8 cellular contexts compared by ENCODE assay signal in genomic region chr13:24271611-24272451, GRCh38. TPM values are rescaled to one million over a fixed set of nuclear protein-coding genes. Genes with fewer than 3 reads are reported as not detected.
DNase-seq lines count a peak whose midpoint lies in the region; ATAC-seq and TF ChIP-seq lines count a peak whose summit lies in the region.

No MANE protein-coding gene starts in this region.

- peak overlapping the region; percentile 78 for H2AFZ ChIP-seq in fibroblast of lung (ENCODE audit: low read length)

- H3K27ac ChIP-seq in HEK293 (ENCODE audit: extremely low read depth, low read depth, low read length), result peak overlapping the region; percentile 87
- H3K27ac ChIP-seq in fibroblast of lung (ENCODE audit: insufficient read depth, low read length), result peak overlapping the region; percentile 74
- H3K27ac ChIP-seq in uterus, result peak overlapping the region; percentile 85 to 87

- TF ChIP-seq CTCF in GM10266 (IDR thresholded peaks at IDR 0.05; ENCODE audit: control insufficient read depth, insufficient read depth, low read depth, missing control alignments), result no peak
- TF ChIP-seq CTCF in HEK293 (tag by site-specific recombination; IDR thresholded peaks at IDR 0.05), result no peak
- no peak for TF ChIP-seq CTCF in fibroblast of lung (conservative IDR thresholded peaks at IDR 0.05 in 1 of 2, IDR thresholded peaks at IDR 0.05 in 1 of 2; ENCODE audit: low read depth in 1 of 2, low read length in 2 of 2)
- TF ChIP-seq CTCF in nephron progenitor cell (IDR thresholded peaks at IDR 0.05), result no peak
- TF ChIP-seq CTCF in uterus (IDR thresholded peaks at IDR 0.05), result no peak

- peak overlapping the region; percentile 96 to 99 for H3K4me3 Mint-ChIP-seq in activated T-cell treated with anti-CD3 and anti-CD28 coated beads, Interleukin-2, amount 50 U/mL, for 72 hours
- no peak overlapping the region for H3K4me3 Mint-ChIP-seq in nephron progenitor cell

- H4K20me1 ChIP-seq in fibroblast of lung (ENCODE audit: control insufficient read depth, extremely low read depth, insufficient read depth, low read length), result no peaks in the 10 kb centered on the region

- H3K27me3 Mint-ChIP-seq in activated T-cell treated with anti-CD3 and anti-CD28 coated beads, Interleukin-2, amount 50 U/mL, for 72 hours (ENCODE audit: low read depth), result no peaks in the 10 kb centered on the region
- peaks cover 4% of the 10 kb centered on the region for H3K27me3 Mint-ChIP-seq in nephron progenitor cell (ENCODE audit: low read depth, poor library complexity)

- peak overlapping the region; percentile 96 for H3K4me2 ChIP-seq in fibroblast of lung (ENCODE audit: extremely low read depth, insufficient read depth, low read length)

- intact Hi-C loops in uterus (cut with DNase I; ENCODE audit: low total_unique reads), result no loop called here

- no peaks in the 10 kb centered on the region for H3K9me3 Mint-ChIP-seq in activated T-cell treated with anti-CD3 and anti-CD28 coated beads, Interleukin-2, amount 50 U/mL, for 72 hours
- H3K9me3 Mint-ChIP-seq in nephron progenitor cell, result no peaks in the 10 kb centered on the region

- H3K27me3 ChIP-seq in fibroblast of lung (ENCODE audit: control insufficient read depth, insufficient read depth, low read length), result no peaks in the 10 kb centered on the region
- H3K27me3 ChIP-seq in uterus, result no peaks in the 10 kb centered on the region

- no peaks in the 10 kb centered on the region for H3K36me3 ChIP-seq in HEK293 (ENCODE audit: control insufficient read depth in 2 of 2, insufficient read depth in 1 of 2, low read length in 2 of 2)
- H3K36me3 ChIP-seq in fibroblast of lung (ENCODE audit: control insufficient read depth, insufficient read depth, low read length), result no peaks in the 10 kb centered on the region
- no peaks in the 10 kb centered on the region for H3K36me3 ChIP-seq in uterus

- H3K4me1 Mint-ChIP-seq in activated T-cell treated with anti-CD3 and anti-CD28 coated beads, Interleukin-2, amount 50 U/mL, for 72 hours (ENCODE audit: low read depth), result peaks cover 93% of the 10 kb centered on the region
- peaks cover 35% of the 10 kb centered on the region for H3K4me1 Mint-ChIP-seq in nephron progenitor cell

- peaks cover 7% of the 10 kb centered on the region; the same call in 1 of the 2 replicates for H3K4me1 ChIP-seq in HEK293 (ENCODE audit: control insufficient read depth, insufficient read depth, low read length)
- peaks cover 6% of the 10 kb centered on the region for H3K4me1 ChIP-seq in fibroblast of lung (ENCODE audit: control insufficient read depth, extremely low read depth, insufficient read depth, low read length)
- H3K4me1 ChIP-seq in uterus, result peaks cover 0 to 8% of the 10 kb centered on the region in 2 donors

- H3K9ac ChIP-seq in fibroblast of lung (ENCODE audit: insufficient read depth, low read length), result peak overlapping the region; percentile 53

- H3K36me3 Mint-ChIP-seq in activated T-cell treated with anti-CD3 and anti-CD28 coated beads, Interleukin-2, amount 50 U/mL, for 72 hours (ENCODE audit: insufficient read depth in 2 of 2), result peaks cover 10 to 12% of the 10 kb centered on the region in 2 donors
- no peaks in the 10 kb centered on the region for H3K36me3 Mint-ChIP-seq in nephron progenitor cell (ENCODE audit: low read depth)

- H3K27ac Mint-ChIP-seq in activated T-cell treated with anti-CD3 and anti-CD28 coated beads, Interleukin-2, amount 50 U/mL, for 72 hours, result peak overlapping the region; percentile 99
- H3K27ac Mint-ChIP-seq in nephron progenitor cell, result peak overlapping the region; percentile 2

- POLR2A ChIA-PET in HEK293 (lab: Yijun Ruan, JAX), result no interaction called here

- peak; percentile 75 to 80 for ATAC-seq in activated T-cell treated with anti-CD3 and anti-CD28 coated beads, Interleukin-2, amount 50 U/mL, for 72 hours (replicated peaks in 1 of 2)

- H3K4me3 ChIP-seq in HEK293 (ENCODE audit: low read depth, low read length), result no peak overlapping the region; the same call in 1 of the 2 replicates
- H3K4me3 ChIP-seq in fibroblast of lung (replicated peaks in 1 of 4; ENCODE audit: control extremely low read depth in 1 of 4, insufficient read depth in 1 of 4, low read depth in 3 of 4, low read length in 4 of 4), result peak overlapping the region; percentile 46 to 64 (median 50)
- peak overlapping the region; percentile 25 to 41 for H3K4me3 ChIP-seq in uterus

- TF ChIP-seq POLR2A in uterus (IDR thresholded peaks at IDR 0.05), result no peak

- CTCF ChIA-PET in HEK293 (lab: Yijun Ruan, JAX), result interaction anchor here (0.6 kb wide), 1 partner anchor 396 kb away, joined by 4 read pairs; no protein-coding TSS in a partner anchor

- H3K9me3 ChIP-seq in HEK293 (ENCODE audit: control insufficient read depth, insufficient read depth, low read depth, low read length) (no peaks in the 10 kb centered on the region), fibroblast of lung (ENCODE audit: control insufficient read depth, insufficient read depth, low read depth, low read length) (no peaks in the 10 kb centered on the region), uterus (no peaks in the 10 kb centered on the region)

- H3K79me2 ChIP-seq in fibroblast of lung (ENCODE audit: control insufficient read depth, insufficient read depth, low read length), result no peaks in the 10 kb centered on the region

- DNase-seq in GM10266 (ENCODE audit: extremely low spot score), result peak; percentile 59
- peak; percentile 37 for DNase-seq in NAMALWA (ENCODE audit: low spot score)
- DNase-seq in activated T-cell treated with anti-CD3 and anti-CD28 coated beads, Interleukin-2, amount 50 U/mL, for 72 hours, result peak; percentile 62 to 68
- peak; percentile 83 to 84 for DNase-seq in fibroblast of lung (ENCODE audit: low read depth in 2 of 2)
- no peak for DNase-seq in nephron progenitor cell
- peak; percentile 51 to 52 for DNase-seq in uterus
- DNase-seq in SHP77 (lab: John Stamatoyannopoulos, UW), result no peak

TF ChIP-seq in HEK293, 187 proteins besides CTCF, POLR2A, EP300 and RAD21 (continues in another document):
- TF ChIP-seq ZNF843 (tag by site-specific recombination; IDR thresholded peaks at IDR 0.05), result no peak
- no peak for TF ChIP-seq ZNF677 (tag by site-specific recombination; IDR thresholded peaks at IDR 0.05)
- TF ChIP-seq, protein P1, sequence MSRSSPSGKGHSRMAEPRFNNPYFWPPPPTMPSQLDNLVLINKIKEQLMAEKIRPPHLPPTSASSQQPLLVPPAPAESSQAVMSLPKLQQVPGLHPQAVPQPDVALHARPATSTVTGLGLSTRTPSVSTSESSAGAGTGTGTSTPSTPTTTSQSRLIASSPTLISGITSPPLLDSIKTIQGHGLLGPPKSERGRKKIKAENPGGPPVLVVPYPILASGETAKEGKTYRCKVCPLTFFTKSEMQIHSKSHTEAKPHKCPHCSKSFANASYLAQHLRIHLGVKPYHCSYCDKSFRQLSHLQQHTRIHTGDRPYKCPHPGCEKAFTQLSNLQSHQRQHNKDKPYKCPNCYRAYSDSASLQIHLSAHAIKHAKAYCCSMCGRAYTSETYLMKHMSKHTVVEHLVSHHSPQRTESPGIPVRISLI (tag by site-specific recombination; IDR thresholded peaks at IDR 0.05), result no peak
- TF ChIP-seq ZNF513 (tag by site-specific recombination; IDR thresholded peaks at IDR 0.05), result no peak
- TF ChIP-seq ZNF610 (tag by site-specific recombination; IDR thresholded peaks at IDR 0.05; ENCODE audit: borderline replicate concordance), result no peak
- TF ChIP-seq, protein P2, sequence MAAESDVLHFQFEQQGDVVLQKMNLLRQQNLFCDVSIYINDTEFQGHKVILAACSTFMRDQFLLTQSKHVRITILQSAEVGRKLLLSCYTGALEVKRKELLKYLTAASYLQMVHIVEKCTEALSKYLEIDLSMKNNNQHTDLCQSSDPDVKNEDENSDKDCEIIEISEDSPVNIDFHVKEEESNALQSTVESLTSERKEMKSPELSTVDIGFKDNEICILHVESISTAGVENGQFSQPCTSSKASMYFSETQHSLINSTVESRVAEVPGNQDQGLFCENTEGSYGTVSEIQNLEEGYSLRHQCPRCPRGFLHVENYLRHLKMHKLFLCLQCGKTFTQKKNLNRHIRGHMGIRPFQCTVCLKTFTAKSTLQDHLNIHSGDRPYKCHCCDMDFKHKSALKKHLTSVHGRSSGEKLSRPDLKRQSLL (tag by site-specific recombination; IDR thresholded peaks at IDR 0.05), result no peak
- no peak for TF ChIP-seq ZNF548 (tag by site-specific recombination; IDR thresholded peaks at IDR 0.05)
- TF ChIP-seq ZNF645 (tag by site-specific recombination; IDR thresholded peaks at IDR 0.05), result no peak
- TF ChIP-seq ZIC2 (tag by site-specific recombination; IDR thresholded peaks at IDR 0.05), result peak; percentile 68
- TF ChIP-seq ZNF223 (tag by site-specific recombination; IDR thresholded peaks at IDR 0.05), result no peak
- TF ChIP-seq IKZF3 (tag by site-specific recombination; IDR thresholded peaks at IDR 0.05), result peak; percentile 46; the same call in 1 of the 2 replicates
- no peak for TF ChIP-seq HOXA7 (CRISPR knock-in tag; IDR thresholded peaks at IDR 0.05; ENCODE audit: borderline replicate concordance)

RNA-seq across cellular contexts. Expression of gene C1QTNF9, which starts 37.5 kb away (rescaled TPM):
- total RNA-seq in activated T-cell treated with anti-CD3 and anti-CD28 coated beads, Interleukin-2, amount 50 U/mL, for 72 hours, result under 1 TPM in 1 of 2 donors, not detected in 1; 0.14 TPM
- total RNA-seq in fibroblast of lung (under 0.01 TPM in 1 of 2 replicates, not detected in the other), uterus (under 1 TPM in 2 of 4 donors, not detected in 2; 0.28 to 0.70 TPM)
- 0.51 TPM in 1 of 2 replicates, not detected in the other for polyA plus RNA-seq in fibroblast of lung
- polyA plus RNA-seq in fibroblast of lung (2012), result 0.73 TPM in 1 of 2 replicates, not detected in the other
- polyA minus RNA-seq in fibroblast of lung (ENCODE audit: low replicate concordance), result not detected in 2 replicates

Comparison
In these comparisons a context has a peak if more than half of its experiments do, and no peak if none do; other contexts are left out.
1. DNase-seq: peak in GM10266 (single experiment), NAMALWA (single experiment), activated T-cell treated with anti-CD3 and anti-CD28 coated beads, Interleukin-2, amount 50 U/mL, for 72 hours (2 of 2), fibroblast of lung (2 of 2) and uterus (2 of 2); none in nephron progenitor cell (single experiment) and SHP77 (0 of 2).
2. Peak in every context shown above with its lines, with median percentiles within 50 percentile points of each other: H3K27ac ChIP-seq.